Comparison of ENCODE assay signal across 8 cellular contexts in genomic region chr1:47179023-47179987, GRCh38. TPM values are rescaled to one million over a fixed set of nuclear protein-coding genes. Genes with fewer than 3 reads are reported as not detected.
DNase-seq lines count a peak whose midpoint lies in the region; ATAC-seq and TF ChIP-seq lines count a peak whose summit lies in the region.

No MANE protein-coding gene starts in this region.

- CTCF ChIA-PET in Calu3 (lab: Charles Lee), result interaction anchor here (0.6 to 2.7 kb wide), 23 partner anchors 9 to 547 kb away, joined by 3 to 92 read pairs (median 5); partner anchors contain the start of genes CMPK1, FOXD2, PDZK1IP1 and STIL

- H3K4me3 Mint-ChIP-seq in Calu3 (ENCODE audit: low read depth, unreplicated experiment), result peak overlapping the region; percentile 56
- H3K4me3 Mint-ChIP-seq in endodermal cell, result peak overlapping the region; percentile 56

- H3K27me3 ChIP-seq in endodermal cell (ENCODE audit: control insufficient read depth, insufficient read depth, low read length, poor library complexity, severe bottlenecking), result peaks cover 19% of the 10 kb centered on the region

- no peaks in the 10 kb centered on the region for H3K4me1 ChIP-seq in endodermal cell (ENCODE audit: control insufficient read depth, insufficient read depth, low read length)

- no peak overlapping the region for H3K27ac ChIP-seq in endodermal cell (ENCODE audit: low read depth, low read length)

- H3K27me3 Mint-ChIP-seq in Calu3 (ENCODE audit: unreplicated experiment), result no peaks in the 10 kb centered on the region
- peaks cover 42% of the 10 kb centered on the region for H3K27me3 Mint-ChIP-seq in endodermal cell (ENCODE audit: insufficient read depth)

- WGBS in endodermal cell (ENCODE audit: insufficient coverage in 1 of 2, insufficient read length in 1 of 2), 2 experiments, result 20 to 57% methylated on average over 8 to 30 of the region's 30 CpGs

- H3K36me3 ChIP-seq in endodermal cell (ENCODE audit: control insufficient read depth, insufficient read depth, low read length), result no peaks in the 10 kb centered on the region

- TF ChIP-seq CTCF in Calu3 (IDR thresholded peaks at IDR 0.05; ENCODE audit: unreplicated experiment) (peak; percentile 63), endodermal cell (conservative IDR thresholded peaks at IDR 0.05) (peak; percentile 96)

- H3K36me3 Mint-ChIP-seq in Calu3 (ENCODE audit: insufficient read depth, unreplicated experiment) (peaks cover 50% of the 10 kb centered on the region), endodermal cell (ENCODE audit: low read depth) (no peaks in the 10 kb centered on the region)

- H3K9me3 ChIP-seq in endodermal cell (ENCODE audit: control insufficient read depth, low read length), result no peaks in the 10 kb centered on the region

- DNase-seq in Calu3 (peak; percentile 95), HT1080 (ENCODE audit: low read depth) (peak; percentile 95), NOMO-1 (lab: John Stamatoyannopoulos, UW; ENCODE audit: unreplicated experiment in 2 of 2) (peak; percentile 87 to 88), endodermal cell (peak; percentile 98), mesenteric fat pad (ENCODE audit: low spot score) (peak; percentile 94)
- peak; percentile 28 to 34 for DNase-seq in activated CD8-positive, alpha-beta memory T cell treated with anti-CD3 and anti-CD28 coated beads for 4 hours (ENCODE audit: low read depth in 2 of 2)
- DNase-seq in stimulated activated CD8-positive, alpha-beta memory T cell treated with anti-CD3 and anti-CD28 coated beads, Interleukin-15, amount 100 ng/mL, for 24 hours (ENCODE audit: low read depth), result peak; percentile 56

- peak overlapping the region; percentile 62 for H3K27ac Mint-ChIP-seq in Calu3 (ENCODE audit: unreplicated experiment)
- H3K27ac Mint-ChIP-seq in endodermal cell, result peak overlapping the region; percentile 85

- no TSS peak for BruUV-seq in Calu3 (replicated peaks; lab: Mats Ljungman, UMichigan)

- H3K9ac ChIP-seq in endodermal cell (ENCODE audit: extremely low read depth, low read length, poor library complexity, severe bottlenecking), result no peak overlapping the region

- H3K4me3 ChIP-seq in endodermal cell (ENCODE audit: low read length), result peak overlapping the region; percentile 74

- intact Hi-C loops in Calu3 (cut with micrococcal nuclease; ENCODE audit: unreplicated experiment), result loop anchor here (1.0 to 10.0 kb wide), 3 partner anchors 72 to 435 kb away; no protein-coding TSS in a partner anchor

- H3K9me3 Mint-ChIP-seq in Calu3 (ENCODE audit: low read depth, unreplicated experiment), result no peaks in the 10 kb centered on the region
- H3K9me3 Mint-ChIP-seq in endodermal cell, result no peaks in the 10 kb centered on the region

- H3K4me1 Mint-ChIP-seq in Calu3 (ENCODE audit: low read depth, unreplicated experiment), result peaks cover 55% of the 10 kb centered on the region
- peaks cover 10% of the 10 kb centered on the region for H3K4me1 Mint-ChIP-seq in endodermal cell

- peak; percentile 80 for ATAC-seq in GM21381 (IDR thresholded peaks at IDR 0.05; ENCODE audit: unreplicated experiment)

RNA-seq across cellular contexts. Expression of gene PDZK1IP1, which starts 10.5 kb away (rescaled TPM):
- total RNA-seq in Calu3 (2022) (231 and 327 TPM in 2 replicates), endodermal cell (not detected), mesenteric fat pad (2.8 TPM)
- not detected in 2 replicates for total RNA-seq in HT1080 (2014; rRNA removed; shearing (Covaris generic))
- polyA plus RNA-seq in HT1080 (2015; cell fraction: cytosol; rRNA removed), result not detected in 2 replicates
- not detected in 2 replicates for polyA plus RNA-seq in HT1080 (2015; cell fraction: nucleus; rRNA removed)
- not detected for polyA plus RNA-seq in endodermal cell (2013, experiment 1 of 2)
- polyA plus RNA-seq in endodermal cell (2013, experiment 2 of 2), result not detected

RNA-seq across cellular contexts. Expression of gene CYP4A22, which starts 42.1 kb away (rescaled TPM):
- not detected in 2 replicates for total RNA-seq in Calu3 (2022)
- not detected in 2 replicates for total RNA-seq in HT1080 (2014; rRNA removed; shearing (Covaris generic))
- polyA plus RNA-seq in HT1080 (2015; cell fraction: cytosol; rRNA removed), result not detected in 2 replicates
- not detected in 2 replicates for polyA plus RNA-seq in HT1080 (2015; cell fraction: nucleus; rRNA removed)
- under 1 TPM in 1 of 2 donors, not detected in 1; 0.35 TPM for total RNA-seq in endodermal cell
- not detected for polyA plus RNA-seq in endodermal cell (2013, experiment 1 of 2)
- polyA plus RNA-seq in endodermal cell (2013, experiment 2 of 2), result not detected
- total RNA-seq in mesenteric fat pad, result 0.42 TPM

RNA-seq across cellular contexts. Expression of gene TAL1, which starts 52.7 kb away (rescaled TPM):
- total RNA-seq in Calu3 (2022), result not detected in 2 replicates
- 0.03 and 0.10 TPM in 2 replicates for total RNA-seq in HT1080 (2014; rRNA removed; shearing (Covaris generic))
- 0.09 and 0.15 TPM in 2 replicates for polyA plus RNA-seq in HT1080 (2015; cell fraction: cytosol; rRNA removed)
- polyA plus RNA-seq in HT1080 (2015; cell fraction: nucleus; rRNA removed), result 0.07 TPM in 1 of 2 replicates, not detected in the other
- total RNA-seq in endodermal cell, result under 1 TPM in 1 of 2 donors, not detected in 1; 0.04 TPM
- 0.14 TPM for polyA plus RNA-seq in endodermal cell (2013, experiment 1 of 2)
- polyA plus RNA-seq in endodermal cell (2013, experiment 2 of 2), result 0.04 TPM
- total RNA-seq in mesenteric fat pad, result 11.0 TPM

Comparison
In these comparisons a context has a peak if more than half of its experiments do, and no peak if none do; other contexts are left out.
1. DNase-seq: peak in every context shown above with its lines; median percentile 98 in endodermal cell; 95 in Calu3; 95 in HT1080; 94 in mesenteric fat pad; 88 in NOMO-1; 56 in stimulated activated CD8-positive, alpha-beta memory T cell treated with anti-CD3 and anti-CD28 coated beads, Interleukin-15, amount 100 ng/mL, for 24 hours; 31 in activated CD8-positive, alpha-beta memory T cell treated with anti-CD3 and anti-CD28 coated beads for 4 hours.
2. RNA of gene PDZK1IP1, which starts 10.5 kb away (total RNA-seq): 231 to 327 TPM in Calu3; 2.8 TPM in mesenteric fat pad (single experiment), not detected in endodermal cell and not detected in HT1080; every median in the first group is over 10 times any median in the second.
3. RNA of gene TAL1, which starts 52.7 kb away (total RNA-seq): 11.0 TPM in mesenteric fat pad (single experiment); 0.04 TPM in endodermal cell, 0.03 to 0.10 TPM in HT1080 and not detected in Calu3; every median in the first group is over 10 times any median in the second.